ENCODE assay signal across 9 cellular contexts in the genomic region with DNA sequence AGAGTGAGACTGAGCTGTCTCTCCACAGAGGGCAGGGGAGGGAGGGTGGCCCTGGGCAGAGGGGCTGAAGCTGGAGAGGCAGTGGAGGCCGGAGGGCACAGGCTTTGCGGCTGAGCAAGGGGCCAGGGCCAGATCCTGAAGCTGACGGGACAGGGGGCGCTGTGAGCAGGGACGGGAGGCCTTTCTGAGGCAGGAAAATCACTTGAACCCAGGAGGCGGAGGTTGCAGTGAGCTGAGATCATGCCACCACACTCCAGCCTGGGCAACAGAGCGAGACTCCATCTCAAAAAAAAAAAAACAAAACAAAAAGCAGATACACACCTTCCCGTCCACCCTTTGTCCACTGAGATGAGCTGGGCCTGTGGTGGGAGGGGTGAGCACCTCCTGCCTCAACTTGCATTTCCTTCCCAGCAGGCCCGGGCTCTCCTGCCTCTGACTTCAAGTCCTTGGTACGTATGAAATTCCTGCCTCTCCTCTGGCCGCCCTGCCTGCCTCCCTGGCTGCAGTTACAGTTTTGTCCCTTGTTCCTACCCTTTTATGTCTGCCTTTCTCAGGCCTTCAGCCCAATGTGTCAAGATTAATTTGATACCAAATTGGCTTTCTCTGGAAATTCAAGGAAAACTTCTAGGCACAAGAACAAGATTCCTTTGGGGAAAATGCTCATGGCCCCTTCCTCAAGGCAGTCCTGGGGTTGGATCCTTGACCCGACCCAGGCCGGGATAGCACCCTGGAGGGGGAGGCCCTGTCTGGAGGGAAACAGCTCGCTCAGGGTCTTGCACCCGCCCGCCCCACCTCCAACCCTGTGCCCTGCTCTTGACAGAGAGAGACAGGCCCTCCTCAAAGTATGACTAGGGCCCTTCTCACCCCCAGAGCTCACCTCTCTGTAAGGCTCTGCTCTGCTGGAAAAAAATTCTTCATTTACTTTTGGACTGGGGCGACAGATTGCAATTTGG. TPM values are rescaled to one million over a fixed set of nuclear protein-coding genes. Genes with fewer than 3 reads are reported as not detected.
DNase-seq lines count a peak whose midpoint lies in the region; ATAC-seq and TF ChIP-seq lines count a peak whose summit lies in the region.
"Had no signal": no experiment of that assay in that cellular context is flagged by ENCODE, and none has a peak within 500 bp of the region (broad histone marks: within the 10 kb centered on the region; RNA-seq: fewer than 3 reads in every experiment).

No MANE protein-coding gene starts in this region.

- H3K4me1 ChIP-seq in adipocyte (ENCODE audit: control insufficient read depth, insufficient read depth, low read length) (peaks cover 32% of the 10 kb centered on the region), right cardiac atrium (ENCODE audit: control insufficient read depth, insufficient read depth, low read length) (no peaks in the 10 kb centered on the region), skeletal muscle tissue (ENCODE audit: control insufficient read depth in 3 of 3, insufficient read depth in 3 of 3, low read length in 3 of 3) (peaks cover 21 to 40% (median 23%) of the 10 kb centered on the region in 3 donors)

- DNase-seq in GM10266 (ENCODE audit: extremely low spot score) (no peak), adipocyte (ENCODE audit: low read depth) (peak; percentile 73), right cardiac atrium (peak; percentile 71 to 76 (median 74)), SKM-1 (lab: John Stamatoyannopoulos, UW; ENCODE audit: unreplicated experiment) (no peak)
- DNase-seq: kidney had no signal

- ATAC-seq in right cardiac atrium (peak; percentile 28 to 44), HG02571 (IDR thresholded peaks at IDR 0.05; ENCODE audit: unreplicated experiment) (no peak), HG03139 (IDR thresholded peaks at IDR 0.05; ENCODE audit: unreplicated experiment) (no peak)
- ATAC-seq in activated CD4-positive, CD25-positive, alpha-beta regulatory T cell treated with anti-CD3 and anti-CD28 coated beads, Interleukin-2, amount 50 U/mL, for 24 hours = no peak

- peak; percentile 1 for TF ChIP-seq CTCF in GM10266 (IDR thresholded peaks at IDR 0.05; ENCODE audit: control insufficient read depth, insufficient read depth, low read depth, missing control alignments)

- intact Hi-C loops in right cardiac atrium (cut with DNase I) = loop anchor here in 1 of 4 donors (10.0 kb wide), 1 partner anchor 63 kb away; no protein-coding TSS in a partner anchor

- H3K4me3 ChIP-seq in adipocyte (ENCODE audit: low read length) (no peak overlapping the region), right cardiac atrium (ENCODE audit: low read length) (no peak overlapping the region), skeletal muscle tissue (ENCODE audit: low read length in 3 of 3) (no peak overlapping the region)

- H3K27ac ChIP-seq in right cardiac atrium (ENCODE audit: low read length) = peak overlapping the region; percentile 48
- H3K27ac ChIP-seq in skeletal muscle tissue (ENCODE audit: low read depth, low read length) = peak overlapping the region; percentile 58

- H3K9me3 ChIP-seq in adipocyte (ENCODE audit: control insufficient read depth, low read length) (no peaks in the 10 kb centered on the region), right cardiac atrium (ENCODE audit: control insufficient read depth, low read length) (no peaks in the 10 kb centered on the region), skeletal muscle tissue (ENCODE audit: control insufficient read depth in 3 of 3, low read length in 3 of 3) (no peaks in the 10 kb centered on the region)

- H3K36me3 ChIP-seq in adipocyte (ENCODE audit: control insufficient read depth, insufficient read depth, low read length, severe bottlenecking) (no peaks in the 10 kb centered on the region), skeletal muscle tissue (ENCODE audit: control insufficient read depth in 3 of 3, insufficient read depth in 3 of 3, low read length in 3 of 3) (no peaks in the 10 kb centered on the region)

- WGBS in right cardiac atrium = 62% methylated on average over 17 of the region's 17 CpGs

- H3K27me3 ChIP-seq in adipocyte (replicated peaks; ENCODE audit: control insufficient read depth, insufficient read depth, low read length) = no peaks in the 10 kb centered on the region
- no peaks in the 10 kb centered on the region for H3K27me3 ChIP-seq in right cardiac atrium (ENCODE audit: control insufficient read depth, insufficient read depth)
- no peaks in the 10 kb centered on the region for H3K27me3 ChIP-seq in skeletal muscle tissue (ENCODE audit: control insufficient read depth in 3 of 3, insufficient read depth in 3 of 3, low read length in 3 of 3)

- peak overlapping the region; percentile 35 for H3K9ac ChIP-seq in adipocyte (ENCODE audit: low read length)
- peak overlapping the region in 1 of 3 donors; percentile 16 for H3K9ac ChIP-seq in skeletal muscle tissue (ENCODE audit: low read depth in 1 of 3, low read length in 3 of 3)

RNA-seq across cellular contexts. Expression of gene ADAMTSL4, which starts 11.2 kb away (rescaled TPM):
- 10 to 100 TPM; 22.6 to 57.0 (median 37.2) TPM for total RNA-seq in right cardiac atrium
- 26.3 TPM for polyA plus RNA-seq in right cardiac atrium
- 12.0 TPM for total RNA-seq in skeletal muscle tissue

RNA-seq across cellular contexts. Expression of gene FALEC, which starts 22.5 kb away (rescaled TPM):
- total RNA-seq in right cardiac atrium (under 1 TPM in 2 of 4 donors, not detected in 2; 0.60 to 0.70 TPM), skeletal muscle tissue (not detected)
- polyA plus RNA-seq in right cardiac atrium = not detected
- total RNA-seq: kidney had no signal

RNA-seq across cellular contexts. Expression of gene ECM1, which starts 30.1 kb away (rescaled TPM):
- total RNA-seq in right cardiac atrium (10 to 100 TPM; 25.5 to 46.8 (median 34.8) TPM), skeletal muscle tissue (0.52 TPM)
- 24.1 TPM for polyA plus RNA-seq in right cardiac atrium

RNA-seq across cellular contexts. Expression of gene MCL1, which starts 41.4 kb away (rescaled TPM):
- 100 to 1,000 TPM in 1 of 4 donors, 10 to 100 TPM in 3; 65.5 to 130 (median 80.2) TPM for total RNA-seq in right cardiac atrium
- 78.7 TPM for polyA plus RNA-seq in right cardiac atrium
- total RNA-seq in skeletal muscle tissue = 157 TPM

RNA-seq across cellular contexts. Expression of gene TARS2, which starts 50.8 kb away (rescaled TPM):
- 10 to 100 TPM; 15.1 to 23.2 (median 22.1) TPM for total RNA-seq in right cardiac atrium
- polyA plus RNA-seq in right cardiac atrium = 20.0 TPM
- 21.4 TPM for total RNA-seq in skeletal muscle tissue

Comparison
In these comparisons a context has a peak if more than half of its experiments do, and no peak if none do; other contexts are left out.
1. DNase-seq: peak in adipocyte (single experiment) and right cardiac atrium (3 of 3); none in GM10266 (single experiment) and SKM-1 (single experiment).
2. ATAC-seq: peak in right cardiac atrium (2 of 2); none in HG02571 (single experiment), HG03139 (single experiment) and activated CD4-positive, CD25-positive, alpha-beta regulatory T cell treated with anti-CD3 and anti-CD28 coated beads, Interleukin-2, amount 50 U/mL, for 24 hours (0 of 2).
3. RNA of gene ECM1, which starts 30.1 kb away (total RNA-seq): 25.5 to 46.8 TPM in right cardiac atrium; 0.52 TPM in skeletal muscle tissue (single experiment); every median in the first group is over 10 times any median in the second.